Comparison of ENCODE assay signal across 34 cellular contexts in the genomic region with DNA sequence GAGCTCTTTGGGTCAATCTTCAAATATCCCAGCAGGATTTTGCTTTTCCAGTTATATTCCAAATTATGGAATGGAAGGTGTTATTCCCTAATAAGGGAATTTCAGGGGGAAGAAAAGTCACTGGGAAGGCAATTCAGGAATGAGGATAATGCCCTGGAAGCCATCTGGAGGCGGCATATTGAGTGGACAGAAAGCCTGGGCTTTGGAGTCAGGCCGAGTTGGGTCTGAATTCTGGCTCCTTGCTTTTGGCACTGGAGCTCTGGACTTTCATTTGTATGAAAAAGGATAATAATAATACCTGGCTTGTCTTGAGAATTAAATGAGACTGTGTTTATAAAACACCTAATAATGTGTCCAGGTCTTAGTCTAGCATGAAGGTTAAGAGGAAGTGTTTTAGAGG. TPM values are rescaled to one million over a fixed set of nuclear protein-coding genes. Genes with fewer than 3 reads are reported as not detected.
"Had no signal": no experiment of that assay in that cellular context is flagged by ENCODE, and none has a peak within 500 bp of the region (broad histone marks: within the 10 kb centered on the region; RNA-seq: fewer than 3 reads in every experiment).

No MANE protein-coding gene starts in this region.

- H3K4me1 ChIP-seq: ascending aorta, breast epithelium, foreskin keratinocyte, gastrocnemius medialis had no signal

- H3K4me1 Mint-ChIP-seq: activated CD4-positive, alpha-beta T cell treated with anti-CD3 and anti-CD28 coated beads for 36 hours; activated CD4-positive, alpha-beta T cell treated with anti-CD3 and anti-CD28 coated beads, Interleukin-2, amount 10 ng/mL, durations not matched to agents 24 days and 14 days; activated CD8-positive, alpha-beta memory T cell treated with anti-CD3 and anti-CD28 coated beads, Interleukin-2, amount 10 ng/mL, durations not matched to agents 7 days and 5 days; activated naive CD4-positive, alpha-beta T cell treated with anti-CD3 and anti-CD28 coated beads, Interleukin-2, amount 10 ng/mL, durations not matched to agents 7 days and 5 days; activated naive CD8-positive, alpha-beta T cell treated with anti-CD3 and anti-CD28 coated beads, Interleukin-2, amount 10 ng/mL, durations not matched to agents 7 days and 5 days had no signal

- H3K27me3 ChIP-seq: ascending aorta, breast epithelium, cardiac muscle cell, esophagus muscularis mucosa, foreskin keratinocyte, gastrocnemius medialis had no signal

- H3K27me3 Mint-ChIP-seq: activated CD4-positive, alpha-beta memory T cell treated with anti-CD3 and anti-CD28 coated beads for 36 hours; activated CD4-positive, alpha-beta T cell treated with anti-CD3 and anti-CD28 coated beads for 36 hours; activated CD4-positive, alpha-beta T cell treated with anti-CD3 and anti-CD28 coated beads, Interleukin-2, amount 10 ng/mL, durations not matched to agents 24 days and 14 days; activated CD8-positive, alpha-beta memory T cell treated with anti-CD3 and anti-CD28 coated beads, Interleukin-2, amount 10 ng/mL, durations not matched to agents 7 days and 5 days; activated naive CD4-positive, alpha-beta T cell treated with anti-CD3 and anti-CD28 coated beads, Interleukin-2, amount 10 ng/mL, durations not matched to agents 7 days and 5 days; brain; effector memory CD8-positive, alpha-beta T cell had no signal

- DNase-seq: activated CD4-positive, alpha-beta memory T cell treated with anti-CD3 and anti-CD28 coated beads for 36 hours; activated CD4-positive, alpha-beta T cell treated with anti-CD3 and anti-CD28 coated beads for 36 hours; activated CD4-positive, alpha-beta T cell treated with anti-CD3 and anti-CD28 coated beads, Interleukin-2, amount 10 ng/mL, durations not matched to agents 24 days and 14 days; activated CD4-positive, CD25-positive, alpha-beta regulatory T cell; activated CD4-positive, CD25-positive, alpha-beta regulatory T cell treated with anti-CD3 and anti-CD28 coated beads, Interleukin-2, amount 50 U/mL, for 72 hours; activated CD8-positive, alpha-beta memory T cell treated with anti-CD3 and anti-CD28 coated beads, Interleukin-2, amount 10 ng/mL, durations not matched to agents 7 days and 5 days; activated CD8-positive, alpha-beta memory T cell treated with anti-CD3 and anti-CD28 coated beads, Interleukin-2, amount 50 U/mL, for 4 hours; activated CD8-positive, alpha-beta T cell treated with anti-CD3 and anti-CD28 coated beads, Interleukin-2, amount 10 ng/mL, durations not matched to agents 7 days and 5 days; activated gamma-delta T cell; activated naive CD4-positive, alpha-beta T cell; activated naive CD4-positive, alpha-beta T cell treated with anti-CD3 and anti-CD28 coated beads, Interleukin-2, amount 10 ng/mL, durations not matched to agents 7 days and 5 days; activated naive CD8-positive, alpha-beta T cell treated with anti-CD3 and anti-CD28 coated beads, Interleukin-2, amount 10 ng/mL, durations not matched to agents 7 days and 5 days; activated T-cell treated with anti-CD3 and anti-CD28 coated beads, Interleukin-2, amount 50 U/mL, for 1 hour; activated T-cell treated with anti-CD3 and anti-CD28 coated beads, Interleukin-2, amount 50 U/mL, for 48 hours; central memory CD4-positive, alpha-beta T cell; cortex of kidney; dermis blood vessel endothelial cell; effector CD4-positive, alpha-beta T cell; effector memory CD8-positive, alpha-beta T cell; erythroblast; foreskin keratinocyte; gastrocnemius medialis; SW 1271; T-cell; T-helper 9 cell had no signal

- H3K36me3 ChIP-seq: ascending aorta, breast epithelium, cardiac muscle cell, esophagus muscularis mucosa, gastrocnemius medialis had no signal

- H3K27ac ChIP-seq: ascending aorta, breast epithelium, cardiac muscle cell, esophagus muscularis mucosa, foreskin keratinocyte had no signal

- H3K4me3 Mint-ChIP-seq: activated CD4-positive, alpha-beta memory T cell treated with anti-CD3 and anti-CD28 coated beads for 36 hours; activated CD4-positive, alpha-beta T cell treated with anti-CD3 and anti-CD28 coated beads for 36 hours; activated CD4-positive, alpha-beta T cell treated with anti-CD3 and anti-CD28 coated beads, Interleukin-2, amount 10 ng/mL, durations not matched to agents 24 days and 14 days; activated CD8-positive, alpha-beta memory T cell treated with anti-CD3 and anti-CD28 coated beads, Interleukin-2, amount 10 ng/mL, durations not matched to agents 7 days and 5 days; activated CD8-positive, alpha-beta T cell treated with anti-CD3 and anti-CD28 coated beads, Interleukin-2, amount 10 ng/mL, durations not matched to agents 7 days and 5 days; activated naive CD4-positive, alpha-beta T cell treated with anti-CD3 and anti-CD28 coated beads, Interleukin-2, amount 10 ng/mL, durations not matched to agents 7 days and 5 days; activated naive CD8-positive, alpha-beta T cell treated with anti-CD3 and anti-CD28 coated beads, Interleukin-2, amount 10 ng/mL, durations not matched to agents 7 days and 5 days; brain; effector memory CD8-positive, alpha-beta T cell; T-cell; T-helper 1 cell treated with Interleukin-12 subunit alpha and Interleukin-12 subunit beta and Interleukin-4 antibody, amounts not matched to agents 30 μg/mL and 1 μg/mL, for 36 hours had no signal

- ATAC-seq: activated CD4-positive, alpha-beta T cell treated with anti-CD3 and anti-CD28 coated beads for 36 hours; activated CD8-positive, alpha-beta memory T cell treated with anti-CD3 and anti-CD28 coated beads, Interleukin-2, amount 10 ng/mL, durations not matched to agents 7 days and 5 days; activated CD8-positive, alpha-beta T cell treated with anti-CD3 and anti-CD28 coated beads, Interleukin-2, amount 10 ng/mL, durations not matched to agents 7 days and 5 days; activated naive CD4-positive, alpha-beta T cell treated with anti-CD3 and anti-CD28 coated beads, Interleukin-2, amount 50 U/mL, for 72 hours; effector memory CD8-positive, alpha-beta T cell; foreskin keratinocyte; gastrocnemius medialis; T-cell had no signal

- H3K4me3 ChIP-seq: ascending aorta, breast epithelium, cardiac muscle cell, esophagus muscularis mucosa, gastrocnemius medialis had no signal

- H3K9me3 ChIP-seq: ascending aorta, breast epithelium, esophagus muscularis mucosa, gastrocnemius medialis had no signal

- H3K36me3 Mint-ChIP-seq: activated CD4-positive, alpha-beta memory T cell treated with anti-CD3 and anti-CD28 coated beads for 36 hours; activated CD8-positive, alpha-beta memory T cell treated with anti-CD3 and anti-CD28 coated beads, Interleukin-2, amount 10 ng/mL, durations not matched to agents 7 days and 5 days; activated naive CD4-positive, alpha-beta T cell treated with anti-CD3 and anti-CD28 coated beads, Interleukin-2, amount 10 ng/mL, durations not matched to agents 7 days and 5 days; activated naive CD4-positive, alpha-beta T cell treated with anti-CD3 and anti-CD28 coated beads, Interleukin-2, amount 50 U/mL, for 72 hours; activated naive CD8-positive, alpha-beta T cell treated with anti-CD3 and anti-CD28 coated beads, Interleukin-2, amount 10 ng/mL, durations not matched to agents 7 days and 5 days; T-cell had no signal

- H3K9me3 Mint-ChIP-seq: activated naive CD4-positive, alpha-beta T cell treated with anti-CD3 and anti-CD28 coated beads, Interleukin-2, amount 10 ng/mL, durations not matched to agents 7 days and 5 days; activated naive CD8-positive, alpha-beta T cell treated with anti-CD3 and anti-CD28 coated beads, Interleukin-2, amount 10 ng/mL, durations not matched to agents 7 days and 5 days; brain; T-helper 1 cell treated with Interleukin-12 subunit alpha and Interleukin-12 subunit beta and Interleukin-4 antibody, amounts not matched to agents 30 μg/mL and 1 μg/mL, for 36 hours had no signal

- H3K27ac Mint-ChIP-seq: activated CD4-positive, alpha-beta memory T cell treated with anti-CD3 and anti-CD28 coated beads for 36 hours; activated CD4-positive, alpha-beta T cell treated with anti-CD3 and anti-CD28 coated beads for 36 hours; activated CD4-positive, alpha-beta T cell treated with anti-CD3 and anti-CD28 coated beads, Interleukin-2, amount 10 ng/mL, durations not matched to agents 24 days and 14 days; activated CD8-positive, alpha-beta memory T cell treated with anti-CD3 and anti-CD28 coated beads, Interleukin-2, amount 10 ng/mL, durations not matched to agents 7 days and 5 days; activated CD8-positive, alpha-beta T cell treated with anti-CD3 and anti-CD28 coated beads, Interleukin-2, amount 10 ng/mL, durations not matched to agents 7 days and 5 days; activated naive CD4-positive, alpha-beta T cell treated with anti-CD3 and anti-CD28 coated beads, Interleukin-2, amount 10 ng/mL, durations not matched to agents 7 days and 5 days; activated naive CD4-positive, alpha-beta T cell treated with anti-CD3 and anti-CD28 coated beads, Interleukin-2, amount 50 U/mL, for 72 hours; activated naive CD8-positive, alpha-beta T cell treated with anti-CD3 and anti-CD28 coated beads, Interleukin-2, amount 10 ng/mL, durations not matched to agents 7 days and 5 days; brain; effector memory CD8-positive, alpha-beta T cell; T-cell; T-helper 1 cell treated with Interleukin-12 subunit alpha and Interleukin-12 subunit beta and Interleukin-4 antibody, amounts not matched to agents 30 μg/mL and 1 μg/mL, for 36 hours had no signal

RNA-seq across cellular contexts. Expression of a gene that starts 16.5 kb away (rescaled TPM):
- total RNA-seq: activated CD8-positive, alpha-beta memory T cell treated with anti-CD3 and anti-CD28 coated beads for 36 hours; activated CD8-positive, alpha-beta T cell treated with anti-CD3 and anti-CD28 coated beads, Interleukin-2, amount 10 ng/mL, durations not matched to agents 7 days and 5 days; activated naive CD8-positive, alpha-beta T cell treated with anti-CD3 and anti-CD28 coated beads, Interleukin-2, amount 10 ng/mL, durations not matched to agents 7 days and 5 days; ascending aorta; dermis blood vessel endothelial cell; foreskin keratinocyte; T-helper 2 cell treated with Interferon-gamma antibody and Interleukin-4, amounts not matched to agents 100 ng/mL and 5 ng/mL, for 36 hours had no signal
